In the genomic region with DNA sequence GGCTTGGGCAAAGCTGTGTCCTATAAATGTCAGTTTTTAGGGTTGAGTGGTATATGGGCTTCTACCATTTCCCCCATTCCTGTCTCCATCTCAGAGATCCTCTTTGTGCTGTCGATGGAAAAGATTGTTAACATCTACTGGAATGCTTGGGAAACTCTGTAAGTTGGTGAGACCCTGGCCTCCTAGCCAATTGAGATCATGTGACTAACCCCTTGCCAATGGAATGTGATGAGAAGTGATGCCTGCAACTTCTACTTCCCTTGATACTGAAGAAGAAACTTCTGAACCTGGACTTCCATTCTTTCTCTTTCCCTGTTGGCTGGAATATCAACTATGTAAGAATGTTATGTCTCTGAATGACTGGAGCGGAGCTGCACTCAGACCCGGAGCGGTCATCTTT, we compare ENCODE assay signal across 32 cellular contexts.
"Had no signal": no experiment of that assay in that cellular context is flagged by ENCODE, and none has a peak within 500 bp of the region (broad histone marks: within the 10 kb centered on the region; RNA-seq: fewer than 3 reads in every experiment).

No MANE protein-coding gene starts in this region.

- ATAC-seq: activated T-helper 17 cell treated with anti-CD3 and anti-CD28 coated beads, Interleukin-2, amount 50 U/mL, for 72 hours; Panc1; Right ventricle myocardium inferior; T-cell had no signal

- H3K4me3 ChIP-seq: cardiac muscle cell, SK-N-MC had no signal

- DNase-seq: activated CD4-positive, alpha-beta memory T cell treated with anti-CD3 and anti-CD28 coated beads for 36 hours; activated CD4-positive, alpha-beta T cell treated with anti-CD3 and anti-CD28 coated beads, Interleukin-2, amount 10 ng/mL, durations not matched to agents 7 days and 5 days; activated CD4-positive, CD25-positive, alpha-beta regulatory T cell; activated CD8-positive, alpha-beta memory T cell treated with anti-CD3 and anti-CD28 coated beads for 24 hours; activated gamma-delta T cell; activated naive CD4-positive, alpha-beta T cell treated with anti-CD3 and anti-CD28 coated beads for 36 hours; activated T-cell treated with anti-CD3 and anti-CD28 coated beads for 4 hours; activated T-cell treated with anti-CD3 and anti-CD28 coated beads, Interleukin-2, amount 50 U/mL, for 48 hours; amygdala; brain microvascular endothelial cell; cerebellar nuclear complex; Kasumi-1; NCI-H1092; NCI-H1417; NCI-H2029; NCI-H2107; NCI-H2171 treated with DMSO at 0.1 percent for 48 hours; NCI-H345; NCI-H510A; NCI-H526 treated with DMSO at 0.1 percent for 48 hours; NCI-H82; NK-92 treated with Interleukin-12 subunit alpha and Interleukin-12 subunit beta, amount 100 ng/mL, for 24 hours; OCI-M1; RPMI8226; T-cell; T-helper 2 cell; T1000 had no signal

- H3K36me3 ChIP-seq: brain microvascular endothelial cell, cardiac muscle cell had no signal

- H3K27ac ChIP-seq: brain microvascular endothelial cell, cardiac muscle cell, SK-N-MC had no signal

- H3K27me3 ChIP-seq: brain microvascular endothelial cell, cardiac muscle cell had no signal
